ENCODE assay signal across 17 cellular contexts in the genomic region with DNA sequence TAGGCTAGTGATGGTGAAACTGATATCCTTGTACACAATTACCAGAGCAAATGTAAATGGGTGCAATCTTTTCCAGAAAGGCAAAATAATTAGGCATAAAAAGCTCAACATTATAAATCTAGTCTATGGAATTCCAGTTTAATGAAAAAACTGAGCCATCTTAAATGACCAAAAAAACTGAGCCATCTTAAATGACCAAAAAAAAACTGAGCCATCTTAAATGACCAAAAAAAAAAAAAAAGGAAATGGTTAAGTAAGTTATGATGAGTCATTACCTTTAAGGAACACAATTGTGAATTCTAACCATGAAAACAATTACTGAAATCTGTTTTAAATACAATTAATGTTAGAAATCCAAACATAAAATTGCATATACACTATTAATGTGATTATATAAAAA. TPM values are rescaled to one million over a fixed set of nuclear protein-coding genes. Genes with fewer than 3 reads are reported as not detected.
A peak's percentile ranks its signal among the peaks of the same experiment; 100 is the strongest.
DNase-seq lines count a peak whose midpoint lies in the region; ATAC-seq and TF ChIP-seq lines count a peak whose summit lies in the region.
"Had no signal": no experiment of that assay in that cellular context is flagged by ENCODE, and none has a peak within 500 bp of the region (broad histone marks: within the 10 kb centered on the region; RNA-seq: fewer than 3 reads in every experiment).

No MANE protein-coding gene starts in this region.

- H4K20me1 ChIP-seq in BLaER1 treated with 17β-estradiol and CSF1 and Interleukin-3, amounts not matched to agents 10 nM and 100 nM = peaks cover 0 to 9% (median 0%) of the 10 kb centered on the region in 11 experiments; a peak in 4 of 22 replicates
- H4K20me1 ChIP-seq in SU-DHL-6 (ENCODE audit: low read depth, low read length) = peaks cover 26% of the 10 kb centered on the region; the same call in 1 of the 2 replicates

- H3K4me2 ChIP-seq in BLaER1 treated with 17β-estradiol and CSF1 and Interleukin-3, amounts not matched to agents 10 nM and 100 nM = peak overlapping the region in 7 of 11 experiments; percentile 18 to 77 (median 54); a peak in 11 of 22 replicates
- H3K4me2 ChIP-seq in SU-DHL-6 (ENCODE audit: low read depth, low read length, poor library complexity, severe bottlenecking) = no peak overlapping the region

- H3F3A ChIP-seq in SU-DHL-6 (ENCODE audit: insufficient read depth) = peaks cover 16% of the 10 kb centered on the region

- peaks cover 0 to 47% (median 33%) of the 10 kb centered on the region in 11 experiments; a peak in 18 of 22 replicates for H3K36me3 ChIP-seq in BLaER1 treated with 17β-estradiol and CSF1 and Interleukin-3, amounts not matched to agents 10 nM and 100 nM
- H3K36me3 ChIP-seq in SU-DHL-6 (ENCODE audit: low read length) (peaks cover 27% of the 10 kb centered on the region), ascending aorta (no peaks in the 10 kb centered on the region)
- H3K36me3 ChIP-seq: adrenal gland, gastrocnemius medialis, left lung had no signal

- H3K27me3 Mint-ChIP-seq in stimulated activated memory B cell treated with anti-CD40 and anti-IgM and Interleukin-4, amounts not matched to agents 10 μg/mL and 1 μg/mL and 100 μg/mL, for 72 hours = no peaks in the 10 kb centered on the region

- H3K79me2 ChIP-seq in SU-DHL-6 (ENCODE audit: insufficient read depth, low read length) = peaks cover 100% of the 10 kb centered on the region

- H3K9me3 Mint-ChIP-seq in stimulated activated memory B cell treated with anti-CD40 and anti-IgM and Interleukin-4, amounts not matched to agents 10 μg/mL and 1 μg/mL and 100 μg/mL, for 72 hours = no peaks in the 10 kb centered on the region
- H3K9me3 Mint-ChIP-seq: central memory CD8-positive, alpha-beta T cell; effector memory CD8-positive, alpha-beta T cell had no signal

- peak overlapping the region in 6 of 11 experiments; percentile 3 to 70 (median 60); a peak in 10 of 22 replicates for H3K27ac ChIP-seq in BLaER1 treated with 17β-estradiol and CSF1 and Interleukin-3, amounts not matched to agents 10 nM and 100 nM
- H3K27ac ChIP-seq in SU-DHL-6 (ENCODE audit: low read depth, low read length) (peak overlapping the region; percentile 1; the same call in 1 of the 2 replicates), ascending aorta (no peak overlapping the region)
- H3K27ac ChIP-seq: adrenal gland, gastrocnemius medialis had no signal

- H3K27me3 ChIP-seq in BLaER1 treated with 17β-estradiol and CSF1 and Interleukin-3, amounts not matched to agents 10 nM and 100 nM = no peaks in the 10 kb centered on the region
- H3K27me3 ChIP-seq in SU-DHL-6 (ENCODE audit: low read length) = no peaks in the 10 kb centered on the region
- H3K27me3 ChIP-seq in ascending aorta = no peaks in the 10 kb centered on the region
- H3K27me3 ChIP-seq: adrenal gland, gastrocnemius medialis, left lung had no signal

- no peak overlapping the region for H3K4me3 ChIP-seq in BLaER1 treated with 17β-estradiol and CSF1 and Interleukin-3, amounts not matched to agents 10 nM and 100 nM
- H3K4me3 ChIP-seq in SU-DHL-6 (ENCODE audit: insufficient read depth, low read length, poor library complexity, severe bottlenecking) (no peak overlapping the region), fibroblast of villous mesenchyme (ENCODE audit: low read depth, low read length) (no peak overlapping the region), ascending aorta (no peak overlapping the region)
- H3K4me3 ChIP-seq: adrenal gland, gastrocnemius medialis, left lung, mucosa of descending colon had no signal

- intact Hi-C loops in ascending aorta (cut with DNase I) = no loop called here

- DNase-seq in KBM-7 (peak; percentile 40), fibroblast of villous mesenchyme (ENCODE audit: low read depth) (peak; percentile 11), hypothalamus (lab: John Stamatoyannopoulos, UW) (no peak), ascending aorta (ENCODE audit: low spot score in 2 of 2) (no peak)
- DNase-seq: adrenal gland; COR-L47; effector memory CD8-positive, alpha-beta T cell; gastrocnemius medialis; left lung; mucosa of descending colon; NCI-H1436 had no signal

- H3K9me3 ChIP-seq in BLaER1 treated with 17β-estradiol and CSF1 and Interleukin-3, amounts not matched to agents 10 nM and 100 nM (replicated peaks in 1 of 11) = peaks cover 20 to 45% (median 33%) of the 10 kb centered on the region in 11 experiments
- no peaks in the 10 kb centered on the region for H3K9me3 ChIP-seq in SU-DHL-6 (ENCODE audit: insufficient read depth, low read length)
- no peaks in the 10 kb centered on the region for H3K9me3 ChIP-seq in ascending aorta
- H3K9me3 ChIP-seq: gastrocnemius medialis, left lung had no signal

- in situ Hi-C loops in KBM-7 (cut with MboI; ENCODE audit: low pct_unique_long_range_greater_than_20kb, low sequenced_read_pairs) = no loop called here

- TF ChIP-seq CTCF in SU-DHL-6 (IDR thresholded peaks at IDR 0.05; ENCODE audit: insufficient read depth, low read length, poor library complexity, severe bottlenecking) = no peak
- TF ChIP-seq CTCF in fibroblast of villous mesenchyme (IDR thresholded peaks at IDR 0.05; ENCODE audit: insufficient read depth, low read depth, low read length) = no peak
- no peak for TF ChIP-seq CTCF in ascending aorta (IDR thresholded peaks at IDR 0.05)

- H3K9ac ChIP-seq in BLaER1 treated with 17β-estradiol and CSF1 and Interleukin-3, amounts not matched to agents 10 nM and 100 nM = no peak overlapping the region
- no peak overlapping the region for H3K9ac ChIP-seq in SU-DHL-6 (ENCODE audit: low read length)

- peaks cover 0 to 44% (median 16%) of the 10 kb centered on the region in 10 experiments; a peak in 13 of 20 replicates for H3K4me1 ChIP-seq in BLaER1 treated with 17β-estradiol and CSF1 and Interleukin-3, amounts not matched to agents 10 nM and 100 nM
- H3K4me1 ChIP-seq in ascending aorta = no peaks in the 10 kb centered on the region

- no peak overlapping the region for H3K4me3 Mint-ChIP-seq in stimulated activated memory B cell treated with anti-CD40 and anti-IgM and Interleukin-4, amounts not matched to agents 10 μg/mL and 1 μg/mL and 100 μg/mL, for 72 hours
- H3K4me3 Mint-ChIP-seq: central memory CD8-positive, alpha-beta T cell; effector memory CD8-positive, alpha-beta T cell; T-helper 1 cell treated with Interleukin-12 subunit alpha and Interleukin-12 subunit beta and Interleukin-4 antibody, amounts not matched to agents 30 μg/mL and 1 μg/mL, for 36 hours had no signal

- peaks cover 63% of the 10 kb centered on the region for H3K4me1 Mint-ChIP-seq in stimulated activated memory B cell treated with anti-CD40 and anti-IgM and Interleukin-4, amounts not matched to agents 10 μg/mL and 1 μg/mL and 100 μg/mL, for 72 hours

- no peaks in the 10 kb centered on the region for H3K9me2 ChIP-seq in SU-DHL-6 (replicated peaks; ENCODE audit: insufficient read depth, low read length)

- peaks cover 18% of the 10 kb centered on the region for H3K36me3 Mint-ChIP-seq in stimulated activated memory B cell treated with anti-CD40 and anti-IgM and Interleukin-4, amounts not matched to agents 10 μg/mL and 1 μg/mL and 100 μg/mL, for 72 hours

- no peak overlapping the region for H2AFZ ChIP-seq in SU-DHL-6 (ENCODE audit: low read depth, low read length, severe bottlenecking)

- no peak overlapping the region for H3K27ac Mint-ChIP-seq in stimulated activated memory B cell treated with anti-CD40 and anti-IgM and Interleukin-4, amounts not matched to agents 10 μg/mL and 1 μg/mL and 100 μg/mL, for 72 hours
- H3K27ac Mint-ChIP-seq: effector memory CD8-positive, alpha-beta T cell; T-helper 1 cell treated with Interleukin-12 subunit alpha and Interleukin-12 subunit beta and Interleukin-4 antibody, amounts not matched to agents 30 μg/mL and 1 μg/mL, for 36 hours had no signal

- ATAC-seq in GM18873 (IDR thresholded peaks at IDR 0.05; ENCODE audit: low FRiP score, unreplicated experiment) = no peak
- no peak for ATAC-seq in stimulated activated memory B cell treated with anti-CD40 and anti-IgM and Interleukin-4, amounts not matched to agents 10 μg/mL and 1 μg/mL and 100 μg/mL, for 72 hours
- ATAC-seq: effector memory CD8-positive, alpha-beta T cell; gastrocnemius medialis; left lung; mucosa of descending colon had no signal

RNA-seq across cellular contexts. Expression of a gene that starts 25.3 kb away (rescaled TPM):
- total RNA-seq in fibroblast of villous mesenchyme (10.6 and 12.5 TPM in 2 replicates), ascending aorta (20.5 TPM)

Comparison
In these comparisons a context has a peak if more than half of its experiments do, and no peak if none do; other contexts are left out.
1. H3K27ac ChIP-seq: peak in BLaER1 treated with 17β-estradiol and CSF1 and Interleukin-3, amounts not matched to agents 10 nM and 100 nM (6 of 11) and SU-DHL-6 (single experiment); none in ascending aorta (0 of 2).
2. DNase-seq: peak in KBM-7 (single experiment) and fibroblast of villous mesenchyme (single experiment); none in hypothalamus (0 of 51) and ascending aorta (0 of 2).